In genomic region chr21:35408401-35408800, GRCh38 we compare ENCODE assay signal across 17 cellular contexts.
DNase-seq lines count a peak whose midpoint lies in the region; ATAC-seq and TF ChIP-seq lines count a peak whose summit lies in the region.
"Had no signal": no experiment of that assay in that cellular context is flagged by ENCODE, and none has a peak within 500 bp of the region (broad histone marks: within the 10 kb centered on the region; RNA-seq: fewer than 3 reads in every experiment).

No MANE protein-coding gene starts in this region.

- H3K4me1 ChIP-seq in tibial artery, result no peaks in the 10 kb centered on the region
- no peaks in the 10 kb centered on the region for H3K4me1 ChIP-seq in uterus

- H3K9me3 ChIP-seq in tibial artery, result no peaks in the 10 kb centered on the region
- no peaks in the 10 kb centered on the region for H3K9me3 ChIP-seq in uterus

- H3K4me3 Mint-ChIP-seq in natural killer cell treated with Interleukin-12 subunit alpha and Interleukin-12 subunit beta and Interleukin-15 and Interleukin-18, amount 100 ng/mL, for 72 hours, result peak overlapping the region; percentile 2
- no peak overlapping the region for H3K4me3 Mint-ChIP-seq in natural killer cell
- H3K4me3 Mint-ChIP-seq: activated naive CD8-positive, alpha-beta T cell treated with anti-CD3 and anti-CD28 coated beads, Interleukin-2, amount 10 ng/mL, durations not matched to agents 7 days and 5 days had no signal

- no peaks in the 10 kb centered on the region for H3K9me3 Mint-ChIP-seq in natural killer cell treated with Interleukin-12 subunit alpha and Interleukin-12 subunit beta and Interleukin-15 and Interleukin-18, amount 100 ng/mL, for 72 hours
- no peaks in the 10 kb centered on the region for H3K9me3 Mint-ChIP-seq in natural killer cell
- H3K9me3 Mint-ChIP-seq: activated naive CD8-positive, alpha-beta T cell treated with anti-CD3 and anti-CD28 coated beads, Interleukin-2, amount 10 ng/mL, durations not matched to agents 7 days and 5 days had no signal

- no peak for ATAC-seq in natural killer cell treated with Interleukin-12 subunit alpha and Interleukin-12 subunit beta and Interleukin-15 and Interleukin-18, amount 100 ng/mL, for 72 hours
- no peak for ATAC-seq in natural killer cell

- DNase-seq in natural killer cell treated with Interleukin-12 subunit alpha and Interleukin-12 subunit beta and Interleukin-15 and Interleukin-18, amount 100 ng/mL, for 72 hours (ENCODE audit: low spot score), result no peak
- no peak for DNase-seq in natural killer cell
- DNase-seq in amniotic epithelial cell (ENCODE audit: low read depth), result peak; percentile 23
- DNase-seq in iris pigment epithelial cell (ENCODE audit: low read depth), result peak; percentile 28
- no peak for DNase-seq in tibial artery
- no peak for DNase-seq in epidermal melanocyte (ENCODE audit: insufficient read length, low spot score)
- DNase-seq in uterus, result no peak
- no peak for DNase-seq in activated CD4-positive, alpha-beta T cell treated with anti-CD3 and anti-CD28 coated beads for 1 hour
- DNase-seq: ACHN; activated CD4-positive, CD25-positive, alpha-beta regulatory T cell treated with anti-CD3 and anti-CD28 coated beads, Interleukin-2, amount 50 U/mL, for 72 hours; activated CD8-positive, alpha-beta memory T cell treated with anti-CD3 and anti-CD28 coated beads, Interleukin-2, amount 50 U/mL, for 4 hours; activated naive CD8-positive, alpha-beta T cell treated with anti-CD3 and anti-CD28 coated beads, Interleukin-2, amount 10 ng/mL, durations not matched to agents 7 days and 5 days; Calu3; cerebellar nuclear complex; erythroblast; GOT3; posterior cingulate gyrus had no signal

- peaks cover 17 to 19% of the 10 kb centered on the region in 2 donors for H3K4me1 Mint-ChIP-seq in natural killer cell treated with Interleukin-12 subunit alpha and Interleukin-12 subunit beta and Interleukin-15 and Interleukin-18, amount 100 ng/mL, for 72 hours (ENCODE audit: low read depth in 2 of 2)
- no peaks in the 10 kb centered on the region for H3K4me1 Mint-ChIP-seq in natural killer cell

- H3K36me3 Mint-ChIP-seq in natural killer cell treated with Interleukin-12 subunit alpha and Interleukin-12 subunit beta and Interleukin-15 and Interleukin-18, amount 100 ng/mL, for 72 hours, result no peaks in the 10 kb centered on the region
- H3K36me3 Mint-ChIP-seq in natural killer cell, result no peaks in the 10 kb centered on the region
- H3K36me3 Mint-ChIP-seq: activated naive CD8-positive, alpha-beta T cell treated with anti-CD3 and anti-CD28 coated beads, Interleukin-2, amount 10 ng/mL, durations not matched to agents 7 days and 5 days had no signal

- H3K27ac Mint-ChIP-seq in natural killer cell treated with Interleukin-12 subunit alpha and Interleukin-12 subunit beta and Interleukin-15 and Interleukin-18, amount 100 ng/mL, for 72 hours, result peak overlapping the region in 1 of 2 donors; percentile 61
- H3K27ac Mint-ChIP-seq in natural killer cell, result no peak overlapping the region
- H3K27ac Mint-ChIP-seq: activated naive CD8-positive, alpha-beta T cell treated with anti-CD3 and anti-CD28 coated beads, Interleukin-2, amount 10 ng/mL, durations not matched to agents 7 days and 5 days had no signal

- H3K27me3 Mint-ChIP-seq in natural killer cell treated with Interleukin-12 subunit alpha and Interleukin-12 subunit beta and Interleukin-15 and Interleukin-18, amount 100 ng/mL, for 72 hours, result peaks cover 25% of the 10 kb centered on the region in 2 donors
- H3K27me3 Mint-ChIP-seq in natural killer cell (ENCODE audit: low read depth in 2 of 2), result peaks cover 21 to 80% of the 10 kb centered on the region in 2 donors

- H3K27ac ChIP-seq in tibial artery (no peak overlapping the region), uterus (no peak overlapping the region)

- H3K27me3 ChIP-seq in tibial artery (peaks cover 0 to 2% of the 10 kb centered on the region in 2 donors), uterus (no peaks in the 10 kb centered on the region)

- no peak for TF ChIP-seq CTCF in natural killer cell (IDR thresholded peaks at IDR 0.05)
- no peak for TF ChIP-seq CTCF in tibial artery (IDR thresholded peaks at IDR 0.05)
- TF ChIP-seq CTCF in uterus (IDR thresholded peaks at IDR 0.05), result no peak

- intact Hi-C loops in natural killer cell (cut with micrococcal nuclease), result no loop called here
- intact Hi-C loops in tibial artery (cut with DNase I; ENCODE audit: low total_unique reads), result no loop called here
- intact Hi-C loops in uterus (cut with DNase I; ENCODE audit: low total_unique reads), result no loop called here

- TF ChIP-seq POLR2A in uterus (IDR thresholded peaks at IDR 0.05), result no peak

- H3K36me3 ChIP-seq in tibial artery (no peaks in the 10 kb centered on the region), uterus (no peaks in the 10 kb centered on the region)

- H3K4me3 ChIP-seq in tibial artery (no peak overlapping the region), uterus (no peak overlapping the region)

Comparison
In these comparisons a context has a peak if more than half of its experiments do, and no peak if none do; other contexts are left out.
1. DNase-seq: peak in amniotic epithelial cell (single experiment) and iris pigment epithelial cell (single experiment); none in natural killer cell treated with Interleukin-12 subunit alpha and Interleukin-12 subunit beta and Interleukin-15 and Interleukin-18, amount 100 ng/mL, for 72 hours (single experiment), natural killer cell (single experiment), tibial artery (0 of 2), epidermal melanocyte (single experiment), uterus (0 of 2) and activated CD4-positive, alpha-beta T cell treated with anti-CD3 and anti-CD28 coated beads for 1 hour (single experiment).